Comparison of ENCODE assay signal across 15 cellular contexts in genomic region chr1:112712191-112712590, GRCh38. TPM values are rescaled to one million over a fixed set of nuclear protein-coding genes. Genes with fewer than 3 reads are reported as not detected.
DNase-seq lines count a peak whose midpoint lies in the region; ATAC-seq and TF ChIP-seq lines count a peak whose summit lies in the region.
"Had no signal": no experiment of that assay in that cellular context is flagged by ENCODE, and none has a peak within 500 bp of the region (broad histone marks: within the 10 kb centered on the region; RNA-seq: fewer than 3 reads in every experiment).

No MANE protein-coding gene starts in this region.

- no peak for TF ChIP-seq CTCF in coronary artery (IDR thresholded peaks at IDR 0.05)
- TF ChIP-seq CTCF in neural crest cell (conservative IDR thresholded peaks at IDR 0.05): no peak
- TF ChIP-seq CTCF in upper lobe of right lung (IDR thresholded peaks at IDR 0.05): no peak

- H3K36me3 Mint-ChIP-seq in neural crest cell (ENCODE audit: low read depth): no peaks in the 10 kb centered on the region
- H3K36me3 Mint-ChIP-seq in stimulated activated memory B cell treated with anti-CD40 and anti-IgM and Interleukin-4, amounts not matched to agents 10 μg/mL and 1 μg/mL and 100 μg/mL, for 72 hours: no peaks in the 10 kb centered on the region

- peaks cover 64% of the 10 kb centered on the region for H3K27me3 Mint-ChIP-seq in neural crest cell (ENCODE audit: low read depth)
- no peaks in the 10 kb centered on the region for H3K27me3 Mint-ChIP-seq in stimulated activated memory B cell treated with anti-CD40 and anti-IgM and Interleukin-4, amounts not matched to agents 10 μg/mL and 1 μg/mL and 100 μg/mL, for 72 hours

- ATAC-seq in stimulated activated memory B cell treated with anti-CD40 and anti-IgM and Interleukin-4, amounts not matched to agents 10 μg/mL and 1 μg/mL and 100 μg/mL, for 72 hours: no peak
- ATAC-seq in upper lobe of right lung: no peak
- ATAC-seq: GM12878, HCT116 had no signal

- peaks cover 27% of the 10 kb centered on the region for H3K4me1 Mint-ChIP-seq in neural crest cell
- peaks cover 61% of the 10 kb centered on the region for H3K4me1 Mint-ChIP-seq in stimulated activated memory B cell treated with anti-CD40 and anti-IgM and Interleukin-4, amounts not matched to agents 10 μg/mL and 1 μg/mL and 100 μg/mL, for 72 hours

- DNase-seq in NCI-H82 (lab: John Stamatoyannopoulos, UW): peak; percentile 28
- no peak for DNase-seq in NCI-H82 treated with DMSO at 0.1 percent for 48 hours (lab: John Stamatoyannopoulos, UW; ENCODE audit: unreplicated experiment)
- peak; percentile 60 for DNase-seq in coronary artery (ENCODE audit: low spot score)
- DNase-seq in neural crest cell (ENCODE audit: low read depth, low spot score): no peak
- no peak for DNase-seq in NCI-H1092 treated with DMSO at 0.1 percent for 48 hours (lab: John Stamatoyannopoulos, UW)
- no peak for DNase-seq in upper lobe of right lung
- DNase-seq: AML-193, Calu3, DMS79 had no signal

- H3K4me3 ChIP-seq in coronary artery (no peak overlapping the region), upper lobe of right lung (no peak overlapping the region)
- H3K4me3 ChIP-seq: BLaER1, GM12878 had no signal

- peak overlapping the region; percentile 75 for H3K4me3 Mint-ChIP-seq in neural crest cell
- H3K4me3 Mint-ChIP-seq in stimulated activated memory B cell treated with anti-CD40 and anti-IgM and Interleukin-4, amounts not matched to agents 10 μg/mL and 1 μg/mL and 100 μg/mL, for 72 hours: no peak overlapping the region

- intact Hi-C loops in upper lobe of right lung (cut with DNase I): no loop called here

- no peak overlapping the region for H3K27ac Mint-ChIP-seq in neural crest cell (ENCODE audit: unreplicated experiment)
- peak overlapping the region; percentile 28 for H3K27ac Mint-ChIP-seq in stimulated activated memory B cell treated with anti-CD40 and anti-IgM and Interleukin-4, amounts not matched to agents 10 μg/mL and 1 μg/mL and 100 μg/mL, for 72 hours

- H3K36me3 ChIP-seq in upper lobe of right lung: no peaks in the 10 kb centered on the region
- H3K36me3 ChIP-seq: BLaER1 had no signal

- H3K4me1 ChIP-seq in upper lobe of right lung: peaks cover 26% of the 10 kb centered on the region

- H3K9me3 ChIP-seq in upper lobe of right lung: no peaks in the 10 kb centered on the region
- H3K9me3 ChIP-seq: BLaER1 had no signal

- H3K27me3 ChIP-seq in upper lobe of right lung: peaks cover 2% of the 10 kb centered on the region

- no peaks in the 10 kb centered on the region for H3K9me3 Mint-ChIP-seq in neural crest cell
- no peaks in the 10 kb centered on the region for H3K9me3 Mint-ChIP-seq in stimulated activated memory B cell treated with anti-CD40 and anti-IgM and Interleukin-4, amounts not matched to agents 10 μg/mL and 1 μg/mL and 100 μg/mL, for 72 hours

- H3K27ac ChIP-seq in coronary artery (no peak overlapping the region), upper lobe of right lung (no peak overlapping the region)
- H3K27ac ChIP-seq: 22Rv1, BLaER1, HL-60 had no signal

RNA-seq across cellular contexts. Expression of gene PPM1J, which starts 2.9 kb away (rescaled TPM):
- total RNA-seq in neural crest cell (1.1 and 1.4 TPM in 2 replicates), upper lobe of right lung (0.32 TPM)

RNA-seq across cellular contexts. Expression of gene RHOC, which starts 5.3 kb away (rescaled TPM):
- total RNA-seq in neural crest cell (114 and 125 TPM in 2 replicates), upper lobe of right lung (150 TPM)

RNA-seq across cellular contexts. Expression of gene MOV10, which starts 37.7 kb away (rescaled TPM):
- total RNA-seq in neural crest cell (74.9 and 77.2 TPM in 2 replicates), upper lobe of right lung (62.8 TPM)

Comparison
In these comparisons a context has a peak if more than half of its experiments do, and no peak if none do; other contexts are left out.
1. DNase-seq: peak in NCI-H82 (single experiment) and coronary artery (single experiment); none in NCI-H82 treated with DMSO at 0.1 percent for 48 hours (single experiment), neural crest cell (single experiment), NCI-H1092 treated with DMSO at 0.1 percent for 48 hours (single experiment) and upper lobe of right lung (single experiment).